20 cellular contexts compared by ENCODE assay signal in the genomic region with DNA sequence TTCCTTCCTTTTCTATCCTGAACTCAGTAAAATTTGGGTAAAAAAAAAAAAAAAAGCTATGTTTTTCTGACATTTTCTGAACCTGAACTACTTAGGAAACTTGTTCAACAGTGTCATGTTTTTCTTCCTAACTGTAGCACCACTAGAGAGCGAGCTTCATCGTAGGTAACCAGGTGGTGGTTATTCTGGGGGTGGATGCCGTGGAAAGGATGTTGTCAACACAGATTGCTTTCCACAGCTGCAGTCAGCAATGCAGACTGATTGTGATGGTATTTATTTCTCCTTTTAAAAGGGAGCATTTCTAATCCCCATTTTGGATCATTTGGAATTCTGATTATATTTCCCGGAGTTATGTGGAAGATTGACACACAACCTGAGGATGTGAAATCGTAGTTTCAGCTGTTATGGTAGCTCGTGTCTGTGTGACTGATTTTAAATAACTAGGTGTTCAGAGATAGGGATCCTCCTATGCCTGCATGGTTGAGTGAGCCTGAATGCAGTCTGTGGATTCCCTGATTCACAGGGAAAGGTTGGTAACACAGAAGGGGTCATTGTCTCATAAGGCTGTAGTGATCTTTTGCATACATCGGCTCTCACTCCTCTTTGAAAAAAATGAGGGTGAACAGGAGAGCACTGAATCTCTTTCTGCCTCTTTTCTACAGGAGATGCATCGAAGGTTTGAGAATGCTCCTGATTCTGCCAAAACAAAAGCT.
DNase-seq lines count a peak whose midpoint lies in the region; ATAC-seq and TF ChIP-seq lines count a peak whose summit lies in the region.
"Had no signal": no experiment of that assay in that cellular context is flagged by ENCODE, and none has a peak within 500 bp of the region (broad histone marks: within the 10 kb centered on the region; RNA-seq: fewer than 3 reads in every experiment).

No MANE protein-coding gene starts in this region.

- H3K36me3 Mint-ChIP-seq in CD4-positive, CD25-positive, alpha-beta regulatory T cell: peaks cover 17% of the 10 kb centered on the region
- H3K36me3 Mint-ChIP-seq in glutamatergic neuron (ENCODE audit: unreplicated experiment): no peaks in the 10 kb centered on the region

- no peaks in the 10 kb centered on the region for H3K27me3 Mint-ChIP-seq in CD4-positive, CD25-positive, alpha-beta regulatory T cell
- peaks cover 3% of the 10 kb centered on the region for H3K27me3 Mint-ChIP-seq in glutamatergic neuron (ENCODE audit: unreplicated experiment)
- H3K27me3 Mint-ChIP-seq: IgD-negative memory B cell; stimulated activated naive CD8-positive, alpha-beta T cell treated with anti-CD3 and anti-CD28 coated beads, Interleukin-15, amount 100 ng/mL, for 72 hours had no signal

- H3K4me1 ChIP-seq in CD4-positive, CD25-positive, alpha-beta regulatory T cell (ENCODE audit: control insufficient read depth, insufficient read depth, low read length, poor library complexity, severe bottlenecking): no peaks in the 10 kb centered on the region

- H3K9me3 Mint-ChIP-seq in CD4-positive, CD25-positive, alpha-beta regulatory T cell: no peaks in the 10 kb centered on the region
- H3K9me3 Mint-ChIP-seq in glutamatergic neuron (ENCODE audit: unreplicated experiment): peaks cover 2% of the 10 kb centered on the region
- H3K9me3 Mint-ChIP-seq: IgD-negative memory B cell; immature natural killer cell; stimulated activated naive CD8-positive, alpha-beta T cell treated with anti-CD3 and anti-CD28 coated beads, Interleukin-15, amount 100 ng/mL, for 72 hours had no signal

- H3K36me3 ChIP-seq in CD4-positive, CD25-positive, alpha-beta regulatory T cell (ENCODE audit: control insufficient read depth, insufficient read depth, low read length): no peaks in the 10 kb centered on the region
- H3K36me3 ChIP-seq: transverse colon had no signal

- H3K4me3 ChIP-seq in CD4-positive, CD25-positive, alpha-beta regulatory T cell (ENCODE audit: low read depth, low read length): no peak overlapping the region
- H3K4me3 ChIP-seq: spleen, transverse colon had no signal

- peak in 1 of 2 donors; percentile 44 for ATAC-seq in CD4-positive, CD25-positive, alpha-beta regulatory T cell (ENCODE audit: low read depth in 2 of 2)
- ATAC-seq in GM21528 (IDR thresholded peaks at IDR 0.05; ENCODE audit: low FRiP score, unreplicated experiment): no peak
- ATAC-seq: stimulated activated naive CD8-positive, alpha-beta T cell treated with anti-CD3 and anti-CD28 coated beads, Interleukin-15, amount 100 ng/mL, for 72 hours had no signal

- no peak for TF ChIP-seq CTCF in glutamatergic neuron (IDR thresholded peaks at IDR 0.05; ENCODE audit: partially characterized antibody, unreplicated experiment)

- no peak overlapping the region for H3K4me3 Mint-ChIP-seq in CD4-positive, CD25-positive, alpha-beta regulatory T cell
- H3K4me3 Mint-ChIP-seq in glutamatergic neuron (ENCODE audit: unreplicated experiment): no peak overlapping the region
- H3K4me3 Mint-ChIP-seq: IgD-negative memory B cell; immature natural killer cell; stimulated activated naive CD8-positive, alpha-beta T cell treated with anti-CD3 and anti-CD28 coated beads, Interleukin-15, amount 100 ng/mL, for 72 hours had no signal

- H3K4me1 Mint-ChIP-seq in CD4-positive, CD25-positive, alpha-beta regulatory T cell: peaks cover 17 to 34% (median 22%) of the 10 kb centered on the region in 4 donors
- peaks cover 9% of the 10 kb centered on the region for H3K4me1 Mint-ChIP-seq in glutamatergic neuron (ENCODE audit: low read depth, unreplicated experiment)

- H3K27me3 ChIP-seq in CD4-positive, CD25-positive, alpha-beta regulatory T cell (ENCODE audit: control insufficient read depth, insufficient read depth, low read length): no peaks in the 10 kb centered on the region
- H3K27me3 ChIP-seq: spleen, transverse colon had no signal

- H3K9me3 ChIP-seq in CD4-positive, CD25-positive, alpha-beta regulatory T cell (ENCODE audit: control insufficient read depth in 2 of 2, low read length in 2 of 2): no peaks in the 10 kb centered on the region
- H3K9me3 ChIP-seq: Caco-2, spleen, transverse colon had no signal

- no peak overlapping the region for H3K27ac ChIP-seq in CD4-positive, CD25-positive, alpha-beta regulatory T cell (ENCODE audit: insufficient read depth, low read length, poor library complexity, severe bottlenecking)
- H3K27ac ChIP-seq: spleen, transverse colon had no signal

- peak overlapping the region in 2 of 3 donors; percentile 64 to 86 for H3K27ac Mint-ChIP-seq in CD4-positive, CD25-positive, alpha-beta regulatory T cell
- no peak overlapping the region for H3K27ac Mint-ChIP-seq in glutamatergic neuron (ENCODE audit: unreplicated experiment)
- H3K27ac Mint-ChIP-seq: immature natural killer cell; stimulated activated naive CD8-positive, alpha-beta T cell treated with anti-CD3 and anti-CD28 coated beads, Interleukin-15, amount 100 ng/mL, for 72 hours had no signal

- peak in 2 of 3 donors; percentile 24 to 46 for DNase-seq in CD4-positive, CD25-positive, alpha-beta regulatory T cell
- DNase-seq in COLO829 (ENCODE audit: low spot score): peak; percentile 63
- DNase-seq in NCI-H526 (lab: John Stamatoyannopoulos, UW): peak; percentile 91 to 93
- peak; percentile 48 for DNase-seq in kidney tubule cell (ENCODE audit: low spot score)
- DNase-seq in NCI-H1092 (lab: John Stamatoyannopoulos, UW): no peak
- no peak for DNase-seq in glutamatergic neuron
- DNase-seq: activated CD4-positive, alpha-beta T cell treated with anti-CD3 and anti-CD28 coated beads, Interleukin-2, amount 50 U/mL, for 4 hours; activated T-cell treated with anti-CD3 and anti-CD28 coated beads for 4 hours; Caco-2; dermis blood vessel endothelial cell; immature natural killer cell; NCI-H1436 treated with DMSO at 0.1 percent for 48 hours; NCI-H748 treated with DMSO at 0.1 percent for 48 hours; SHP77; spleen; stimulated activated CD4-positive, alpha-beta T cell treated with anti-CD3 and anti-CD28 coated beads, Interleukin-4, amount 100 ng/mL, for 4 hours; stimulated activated naive CD8-positive, alpha-beta T cell treated with anti-CD3 and anti-CD28 coated beads, Interleukin-15, amount 100 ng/mL, for 72 hours; transverse colon had no signal

Comparison
In these comparisons a context has a peak if more than half of its experiments do, and no peak if none do; other contexts are left out.
1. DNase-seq: peak in CD4-positive, CD25-positive, alpha-beta regulatory T cell (2 of 3), COLO829 (single experiment), NCI-H526 (2 of 2) and kidney tubule cell (single experiment); none in NCI-H1092 (single experiment) and glutamatergic neuron (single experiment).